17 cellular contexts compared by ENCODE assay signal in genomic region chr15:100206643-100207042, GRCh38.
DNase-seq lines count a peak whose midpoint lies in the region; ATAC-seq and TF ChIP-seq lines count a peak whose summit lies in the region.
"Had no signal": no experiment of that assay in that cellular context is flagged by ENCODE, and none has a peak within 500 bp of the region (broad histone marks: within the 10 kb centered on the region; RNA-seq: fewer than 3 reads in every experiment).

No MANE protein-coding gene starts in this region.

- no peak for TF ChIP-seq CTCF in C4-2B (conservative IDR thresholded peaks at IDR 0.05)
- TF ChIP-seq CTCF in gastrocnemius medialis (IDR thresholded peaks at IDR 0.05 in 4 of 5, conservative IDR thresholded peaks at IDR 0.05 in 1 of 5): no peak
- no peak for TF ChIP-seq CTCF in glutamatergic neuron (IDR thresholded peaks at IDR 0.05; ENCODE audit: partially characterized antibody, unreplicated experiment)

- peaks cover 15% of the 10 kb centered on the region for H3K4me1 Mint-ChIP-seq in glutamatergic neuron (ENCODE audit: low read depth, unreplicated experiment)

- no peaks in the 10 kb centered on the region for H3K27me3 ChIP-seq in gastrocnemius medialis
- H3K27me3 ChIP-seq: BE2C had no signal

- H3K4me3 ChIP-seq in gastrocnemius medialis: no peak overlapping the region

- peaks cover 13% of the 10 kb centered on the region for H3K36me3 Mint-ChIP-seq in glutamatergic neuron (ENCODE audit: unreplicated experiment)

- peak; percentile 15 for DNase-seq in astrocyte of the hippocampus (ENCODE audit: low read depth, low spot score)
- peak; percentile 35 for DNase-seq in iPS-NIHi7 (ENCODE audit: extremely low spot score)
- peak; percentile 1 for DNase-seq in putamen (ENCODE audit: low spot score)
- DNase-seq in gastrocnemius medialis: no peak
- no peak for DNase-seq in NCI-H1417 treated with DMSO at 0.1 percent for 48 hours (lab: John Stamatoyannopoulos, UW)
- DNase-seq in glutamatergic neuron: no peak
- DNase-seq: BE2C; CD8-positive, alpha-beta memory T cell; KG1; MV-4-11; NCI-H187; NCI-H2107; NCI-H2227 treated with DMSO at 0.1 percent for 48 hours; NCI-H524; SHP77 treated with DMSO at 0.1 percent for 48 hours had no signal

- H3K9me3 ChIP-seq in gastrocnemius medialis: no peaks in the 10 kb centered on the region
- H3K9me3 ChIP-seq: BE2C had no signal

- H3K4me3 Mint-ChIP-seq in glutamatergic neuron (ENCODE audit: unreplicated experiment): no peak overlapping the region
- H3K4me3 Mint-ChIP-seq: CD8-positive, alpha-beta memory T cell had no signal

- no peak overlapping the region for H3K27ac Mint-ChIP-seq in glutamatergic neuron (ENCODE audit: unreplicated experiment)

- peak overlapping the region; percentile 74 for H3K27ac ChIP-seq in C4-2B
- H3K27ac ChIP-seq in gastrocnemius medialis: no peak overlapping the region

- no peaks in the 10 kb centered on the region for H3K9me3 Mint-ChIP-seq in glutamatergic neuron (ENCODE audit: unreplicated experiment)
- H3K9me3 Mint-ChIP-seq: CD8-positive, alpha-beta memory T cell had no signal

- ATAC-seq in gastrocnemius medialis: no peak
- ATAC-seq in GM21717 (IDR thresholded peaks at IDR 0.05; ENCODE audit: unreplicated experiment): no peak

- peaks cover 9 to 20% of the 10 kb centered on the region in 2 donors for H3K4me1 ChIP-seq in gastrocnemius medialis

- H3K36me3 ChIP-seq in gastrocnemius medialis: no peaks in the 10 kb centered on the region
- H3K36me3 ChIP-seq: BE2C had no signal

- in situ Hi-C loops in gastrocnemius medialis (cut with MboI; ENCODE audit: low sequenced_read_pairs in 4 of 4): no loop called here

- no peak for TF ChIP-seq POLR2A in gastrocnemius medialis (IDR thresholded peaks at IDR 0.05)

- peaks cover 4% of the 10 kb centered on the region for H3K27me3 Mint-ChIP-seq in glutamatergic neuron (ENCODE audit: unreplicated experiment)

- intact Hi-C loops in gastrocnemius medialis (cut with DNase I; ENCODE audit: low total_unique reads): no loop called here

Comparison
In these comparisons a context has a peak if more than half of its experiments do, and no peak if none do; other contexts are left out.
1. DNase-seq: peak in astrocyte of the hippocampus (single experiment), iPS-NIHi7 (single experiment) and putamen (single experiment); none in gastrocnemius medialis (0 of 2), NCI-H1417 treated with DMSO at 0.1 percent for 48 hours (single experiment) and glutamatergic neuron (single experiment).